ENCODE assay signal across 11 cellular contexts in the genomic region with DNA sequence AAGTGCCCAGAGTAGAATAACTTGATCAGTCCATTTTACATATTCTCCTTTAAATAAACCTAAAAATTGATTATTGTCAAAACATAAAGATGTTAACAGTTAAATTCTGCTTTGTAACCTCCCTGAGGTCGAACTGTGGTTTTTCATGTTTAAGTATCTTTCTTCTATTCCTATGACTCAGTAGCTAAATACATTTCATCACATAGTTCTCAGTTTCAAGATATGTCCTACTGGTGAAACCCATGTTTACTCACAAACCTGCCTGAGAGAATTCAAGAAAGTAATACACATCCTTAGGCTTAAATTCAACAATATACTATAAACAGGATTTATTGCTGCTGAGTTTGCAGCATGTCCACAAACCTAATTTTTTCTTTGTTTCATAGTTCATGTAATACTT.
DNase-seq lines count a peak whose midpoint lies in the region; ATAC-seq and TF ChIP-seq lines count a peak whose summit lies in the region.
"Had no signal": no experiment of that assay in that cellular context is flagged by ENCODE, and none has a peak within 500 bp of the region (broad histone marks: within the 10 kb centered on the region; RNA-seq: fewer than 3 reads in every experiment).

No MANE protein-coding gene starts in this region.

- H3K27me3 ChIP-seq in OCI-LY3 (ENCODE audit: low read depth, low read length): no peaks in the 10 kb centered on the region

- no peak overlapping the region for H3K27ac ChIP-seq in OCI-LY3 (ENCODE audit: low read length)

- H3K4me2 ChIP-seq in OCI-LY3 (ENCODE audit: low read length): peak overlapping the region; percentile 69

- H2AFZ ChIP-seq in OCI-LY3 (ENCODE audit: low read depth, low read length): 0 out of 2 replicates have a peak overlapping the region, but pooled peaks have one; percentile 8

- peaks cover 25% of the 10 kb centered on the region for H3K4me1 ChIP-seq in OCI-LY3 (ENCODE audit: low read length)

- no peak overlapping the region for H3K9ac ChIP-seq in OCI-LY3 (ENCODE audit: low read length)

- H3K9me3 ChIP-seq in OCI-LY3 (ENCODE audit: insufficient read depth, low read length): no peaks in the 10 kb centered on the region

- no peaks in the 10 kb centered on the region for H3K36me3 ChIP-seq in OCI-LY3 (replicated peaks; ENCODE audit: low read depth, low read length)

- ATAC-seq in GM19395 (IDR thresholded peaks at IDR 0.05; ENCODE audit: unreplicated experiment) (peak; percentile 96), HG02943 (IDR thresholded peaks at IDR 0.05; ENCODE audit: low read depth, unreplicated experiment) (peak; percentile 68), left lobe of liver (no peak)

- CTCF ChIA-PET in GM10248 (lab: Yijun Ruan, JAX): interaction anchor here (0.7 to 1.0 kb wide), 2 partner anchors 13 to 39 kb away, joined by 3 to 4 read pairs; no protein-coding TSS in a partner anchor

- no peaks in the 10 kb centered on the region for H4K20me1 ChIP-seq in OCI-LY3 (ENCODE audit: insufficient read depth, low read length)

- H3K4me3 ChIP-seq in OCI-LY3 (ENCODE audit: low read length): peak overlapping the region; percentile 61
- H3K4me3 ChIP-seq in foreskin fibroblast (ENCODE audit: low read depth in 1 of 2, low read length in 2 of 2): no peak overlapping the region

- TF ChIP-seq CTCF in GM10248 (IDR thresholded peaks at IDR 0.05; ENCODE audit: control extremely low read depth, extremely low read depth, low read depth, missing control alignments) (no peak), OCI-LY3 (IDR thresholded peaks at IDR 0.05; ENCODE audit: low read depth, low read length) (no peak), foreskin fibroblast (IDR thresholded peaks at IDR 0.05; ENCODE audit: low read depth, low read length) (no peak)

- DNase-seq in GM10248 (ENCODE audit: extremely low spot score): peak; percentile 21
- no peak for DNase-seq in foreskin fibroblast
- DNase-seq in left lobe of liver (ENCODE audit: low spot score): no peak
- DNase-seq in stimulated activated CD4-positive, alpha-beta T cell treated with anti-CD3 and anti-CD28 coated beads, Interleukin-12 subunit alpha, Interleukin-12 subunit beta, amount 100 ng/mL, for 4 hours: no peak
- no peak for DNase-seq in AG08395 (ENCODE audit: low spot score)
- DNase-seq: NCI-H1048, occipital lobe, SHP77 had no signal

- POLR2A ChIA-PET in GM10248 (lab: Yijun Ruan, JAX): no interaction called here

- no peaks in the 10 kb centered on the region for H3K79me2 ChIP-seq in OCI-LY3 (ENCODE audit: low read length)
